Comparison of ENCODE assay signal across 16 cellular contexts in genomic region chr16:825298-826061, GRCh38. TPM values are rescaled to one million over a fixed set of nuclear protein-coding genes. Genes with fewer than 3 reads are reported as not detected.
DNase-seq lines count a peak whose midpoint lies in the region; ATAC-seq, FAIRE-seq and TF ChIP-seq lines count a peak whose summit lies in the region.
"Had no signal": no experiment of that assay in that cellular context is flagged by ENCODE, and none has a peak within 500 bp of the region (broad histone marks: within the 10 kb centered on the region; RNA-seq: fewer than 3 reads in every experiment).

No MANE protein-coding gene starts in this region.

- H3K36me3 Mint-ChIP-seq in astrocyte (ENCODE audit: low read depth, unreplicated experiment), result peaks cover 3% of the 10 kb centered on the region
- no peaks in the 10 kb centered on the region for H3K36me3 Mint-ChIP-seq in neural progenitor cell

- H3K4me3 Mint-ChIP-seq in astrocyte (ENCODE audit: unreplicated experiment), result no peak overlapping the region
- no peak overlapping the region for H3K4me3 Mint-ChIP-seq in neural progenitor cell
- H3K4me3 Mint-ChIP-seq: activated T-cell treated with anti-CD3 and anti-CD28 coated beads, Interleukin-2, amount 50 U/mL, for 4 hours; GM23338 had no signal

- H3K27ac Mint-ChIP-seq in astrocyte (ENCODE audit: unreplicated experiment) (no peak overlapping the region), neural progenitor cell (no peak overlapping the region)
- H3K27ac Mint-ChIP-seq: GM23338 had no signal

- no peak overlapping the region for H3K4me3 ChIP-seq in HepG2 (replicated peaks in 1 of 3; ENCODE audit: insufficient read depth in 1 of 3, low read depth in 2 of 3, low read length in 3 of 3)
- H3K4me3 ChIP-seq in right lobe of liver, result no peak overlapping the region
- H3K4me3 ChIP-seq in astrocyte (ENCODE audit: insufficient read depth, low read depth, low read length), result no peak overlapping the region
- no peak overlapping the region for H3K4me3 ChIP-seq in left lung
- no peak overlapping the region for H3K4me3 ChIP-seq in neural progenitor cell
- H3K4me3 ChIP-seq: cardiac muscle cell, GM23338 had no signal

- CTCF ChIA-PET in HepG2 (lab: Yijun Ruan, JAX; ENCODE audit: low intra/inter-chr PET ratio, low total read pairs), result no interaction called here

- intact Hi-C loops in HepG2 (cut with micrococcal nuclease; ENCODE audit: unreplicated experiment), result no loop called here
- intact Hi-C loops in right lobe of liver (cut with DNase I), result loop anchor here in 1 of 2 donors (10.0 kb wide), 1 partner anchor 209 kb away; no protein-coding TSS in a partner anchor
- intact Hi-C loops in left lung (cut with DNase I), result no loop called here

- no peak for TF ChIP-seq RAD21 in HepG2 (CRISPR knock-in tag; IDR thresholded peaks at IDR 0.05)

- H3K36me3 ChIP-seq in HepG2 (replicated peaks in 1 of 2; ENCODE audit: control insufficient read depth in 1 of 2, insufficient read depth in 2 of 2, low read length in 2 of 2) (no peaks in the 10 kb centered on the region), right lobe of liver (no peaks in the 10 kb centered on the region), astrocyte (ENCODE audit: insufficient read depth, low read length) (no peaks in the 10 kb centered on the region), left lung (no peaks in the 10 kb centered on the region), neural progenitor cell (no peaks in the 10 kb centered on the region)
- H3K36me3 ChIP-seq: cardiac muscle cell had no signal

- H2AFZ ChIP-seq in HepG2 (ENCODE audit: low read length) (no peak overlapping the region), astrocyte (ENCODE audit: low read depth, low read length) (peak overlapping the region; percentile 34), neural progenitor cell (replicated peaks) (no peak overlapping the region)
- H2AFZ ChIP-seq: GM23338 had no signal

- H3K27me3 Mint-ChIP-seq in astrocyte (ENCODE audit: low read depth, unreplicated experiment) (peaks cover 36% of the 10 kb centered on the region), neural progenitor cell (ENCODE audit: insufficient read depth, low read depth) (peaks cover 3% of the 10 kb centered on the region)

- H4K20me1 ChIP-seq in HepG2 (ENCODE audit: insufficient read depth, low read length) (no peaks in the 10 kb centered on the region), astrocyte (ENCODE audit: insufficient read depth, low read length) (no peaks in the 10 kb centered on the region), neural progenitor cell (ENCODE audit: low read depth) (no peaks in the 10 kb centered on the region)

- no TSS peak for BruUV-seq in HepG2 (replicated peaks; lab: Mats Ljungman, UMichigan)

- ATAC-seq in HepG2 (no peak), right lobe of liver (no peak), left lung (peak; percentile 31), GM18517 (IDR thresholded peaks at IDR 0.05; ENCODE audit: unreplicated experiment) (no peak), GM21619 (IDR thresholded peaks at IDR 0.05; ENCODE audit: unreplicated experiment) (no peak)
- ATAC-seq: activated T-cell treated with anti-CD3 and anti-CD28 coated beads, Interleukin-2, amount 50 U/mL, for 4 hours; esophagus mucosa; GM23338; Panc1 had no signal

- H3K4me2 ChIP-seq in HepG2 (ENCODE audit: low read depth, low read length), result no peak overlapping the region
- H3K4me2 ChIP-seq in astrocyte (ENCODE audit: low read length), result peak overlapping the region; percentile 19
- H3K4me2 ChIP-seq in neural progenitor cell, result no peak overlapping the region
- H3K4me2 ChIP-seq: GM23338 had no signal

- H3F3A ChIP-seq in neural progenitor cell (ENCODE audit: low read depth), result peaks cover 7% of the 10 kb centered on the region

- TF ChIP-seq EP300 in HepG2 (IDR thresholded peaks at IDR 0.05; ENCODE audit: low read depth in 2 of 2, low read length in 2 of 2) (no peak), HepG2 (CRISPR knock-in tag; IDR thresholded peaks at IDR 0.05; ENCODE audit: borderline replicate concordance) (no peak)

- TF ChIP-seq CTCF in HepG2 (CRISPR knock-in tag; IDR thresholded peaks at IDR 0.05), result no peak
- no peak for TF ChIP-seq CTCF in right lobe of liver (IDR thresholded peaks at IDR 0.05)
- no peak for TF ChIP-seq CTCF in astrocyte (IDR thresholded peaks at IDR 0.05; ENCODE audit: insufficient read depth, low read depth, low read length)
- no peak for TF ChIP-seq CTCF in left lung (IDR thresholded peaks at IDR 0.05)
- no peak for TF ChIP-seq CTCF in GM10266 (IDR thresholded peaks at IDR 0.05; ENCODE audit: control insufficient read depth, insufficient read depth, low read depth, missing control alignments)
- no peak for TF ChIP-seq CTCF in neural progenitor cell (IDR thresholded peaks at IDR 0.05)

- TF ChIP-seq POLR2A in HepG2 (IDR thresholded peaks at IDR 0.05; ENCODE audit: insufficient read depth in 1 of 2, low read depth in 2 of 2, low read length in 2 of 2) (no peak), right lobe of liver (IDR thresholded peaks at IDR 0.05) (no peak)

- H3K4me1 ChIP-seq in HepG2 (ENCODE audit: insufficient read depth, low read length) (no peaks in the 10 kb centered on the region), right lobe of liver (no peaks in the 10 kb centered on the region), astrocyte (ENCODE audit: insufficient read depth, low read length) (no peaks in the 10 kb centered on the region), left lung (no peaks in the 10 kb centered on the region), neural progenitor cell (peaks cover under 1% of the 10 kb centered on the region)

- WGBS in HepG2 (ENCODE audit: low lambda C conversion rate), result 21% methylated on average over 20 of the region's 40 CpGs
- WGBS in right lobe of liver (ENCODE audit: insufficient coverage, low coverage, low lambda C conversion rate, missing lambda C conversion rate), result 55% methylated on average over 29 of the region's 40 CpGs

- in situ Hi-C loops in HepG2 (cut with HindIII; ENCODE audit: extremely low pct_ligation_motif_present, low pct_unique_long_range_greater_than_20kb), result no loop called here

- FAIRE-seq in HepG2 (lab: Jason Lieb, UNC) (no peak), astrocyte (lab: Jason Lieb, UNC) (no peak)

- POLR2A ChIA-PET in HepG2 (lab: Yijun Ruan, JAX), result no interaction called here

- H3K9ac ChIP-seq in HepG2 (ENCODE audit: insufficient read depth, low read depth, low read length), result no peak overlapping the region
- no peak overlapping the region for H3K9ac ChIP-seq in astrocyte (ENCODE audit: low read length)
- H3K9ac ChIP-seq in neural progenitor cell, result no peak overlapping the region

- H3K4me1 Mint-ChIP-seq in astrocyte (ENCODE audit: low read depth, unreplicated experiment), result no peaks in the 10 kb centered on the region
- peaks cover 18% of the 10 kb centered on the region for H3K4me1 Mint-ChIP-seq in neural progenitor cell
- H3K4me1 Mint-ChIP-seq: GM23338 had no signal

- H3K27me3 ChIP-seq in HepG2 (ENCODE audit: control insufficient read depth in 1 of 2, insufficient read depth in 2 of 2, low read length in 2 of 2) (peaks cover 23 to 83% of the 10 kb centered on the region in 2 experiments), right lobe of liver (no peaks in the 10 kb centered on the region), astrocyte (ENCODE audit: insufficient read depth, low read length) (peaks cover 19% of the 10 kb centered on the region), left lung (peaks cover 0 to 48% of the 10 kb centered on the region in 2 donors), neural progenitor cell (peaks cover 4% of the 10 kb centered on the region)
- H3K27me3 ChIP-seq: cardiac muscle cell had no signal

- no peaks in the 10 kb centered on the region for H3K9me3 Mint-ChIP-seq in astrocyte (ENCODE audit: unreplicated experiment)
- peaks cover 10% of the 10 kb centered on the region for H3K9me3 Mint-ChIP-seq in neural progenitor cell
- H3K9me3 Mint-ChIP-seq: activated T-cell treated with anti-CD3 and anti-CD28 coated beads, Interleukin-2, amount 50 U/mL, for 4 hours; GM23338 had no signal

- H3K27ac ChIP-seq in HepG2 (ENCODE audit: extremely low read length, insufficient read depth, low read length) (no peak overlapping the region), right lobe of liver (no peak overlapping the region), astrocyte (ENCODE audit: low read depth, low read length) (no peak overlapping the region), left lung (no peak overlapping the region), neural progenitor cell (no peak overlapping the region)
- H3K27ac ChIP-seq: C4-2B, cardiac muscle cell had no signal

- no peaks in the 10 kb centered on the region for H3K79me2 ChIP-seq in HepG2 (ENCODE audit: insufficient read depth, low read length)
- no peaks in the 10 kb centered on the region for H3K79me2 ChIP-seq in astrocyte (ENCODE audit: insufficient read depth, low read length)
- H3K79me2 ChIP-seq in neural progenitor cell (ENCODE audit: low read depth), result no peaks in the 10 kb centered on the region

- DNase-seq in HepG2 (ENCODE audit: low spot score), result no peak
- DNase-seq in right lobe of liver, result no peak
- no peak for DNase-seq in astrocyte (ENCODE audit: low read depth)
- no peak for DNase-seq in left lung
- DNase-seq in GM10266 (ENCODE audit: extremely low spot score), result no peak
- no peak for DNase-seq in neural progenitor cell (ENCODE audit: low spot score)
- DNase-seq: activated T-cell treated with anti-CD3 and anti-CD28 coated beads, Interleukin-2, amount 50 U/mL, for 4 hours; NCI-H1930; occipital lobe had no signal

- H3K9me3 ChIP-seq in HepG2 (ENCODE audit: low read length) (no peaks in the 10 kb centered on the region), right lobe of liver (no peaks in the 10 kb centered on the region), astrocyte (ENCODE audit: insufficient read depth, low read depth, low read length) (no peaks in the 10 kb centered on the region), left lung (no peaks in the 10 kb centered on the region), neural progenitor cell (ENCODE audit: low read depth) (no peaks in the 10 kb centered on the region)

RNA-seq across cellular contexts. Expression of gene GNG13, which starts 24.9 kb away (rescaled TPM):
- total RNA-seq in HepG2 (2016; rRNA removed; fragmentation: Illumina TruSeq; extraction: Trizol) (not detected in 2 replicates), right lobe of liver (not detected), astrocyte (not detected in 2 replicates), left lung (not detected), neural progenitor cell (ENCODE audit: low replicate concordance) (not detected in 2 replicates)
- not detected in 2 replicates for total RNA-seq in HepG2 (2016; cell fraction: cytosol; rRNA removed; fragmentation: Illumina TruSeq; extraction: Trizol; ENCODE audit: low read depth)
- total RNA-seq in HepG2 (2016; cell fraction: insoluble cytoplasmic fraction; rRNA removed; fragmentation: Illumina TruSeq; extraction: Trizol), result not detected in 2 replicates
- total RNA-seq in HepG2 (2016; cell fraction: membrane; rRNA removed; fragmentation: Illumina TruSeq; extraction: Trizol), result not detected in 2 replicates
- not detected in 2 replicates for total RNA-seq in HepG2 (2016; cell fraction: nucleus; rRNA removed; fragmentation: Illumina TruSeq; extraction: Trizol)
- not detected in 2 replicates for polyA plus RNA-seq in HepG2 (2011; rRNA removed)
- polyA plus RNA-seq in HepG2 (2011; cell fraction: cytosol; rRNA removed), result not detected in 2 replicates
- polyA plus RNA-seq in HepG2 (2011; cell fraction: nucleus; rRNA removed), result not detected in 2 replicates
- polyA plus RNA-seq in HepG2 (2012), result not detected in 2 replicates
- polyA plus RNA-seq in HepG2 (2016; cell fraction: cytosol; fragmentation: Illumina TruSeq; extraction: Trizol; ENCODE audit: low read depth), result not detected in 2 replicates
- polyA plus RNA-seq in HepG2 (2016; cell fraction: insoluble cytoplasmic fraction; fragmentation: Illumina TruSeq; extraction: Trizol; ENCODE audit: low read depth), result not detected in 2 replicates
- polyA plus RNA-seq in HepG2 (2016; cell fraction: membrane; fragmentation: Illumina TruSeq; extraction: Trizol; ENCODE audit: low read depth), result not detected in 2 replicates
- not detected in 2 replicates for polyA plus RNA-seq in HepG2 (2016; cell fraction: nucleus; fragmentation: Illumina TruSeq; extraction: Trizol; ENCODE audit: insufficient read depth, low read depth)
- not detected in 2 replicates for polyA minus RNA-seq in HepG2 (2011; rRNA and poly(A)+ RNA removed; ENCODE audit: low replicate concordance)
- polyA minus RNA-seq in HepG2 (2011; cell fraction: cytosol; rRNA and poly(A)+ RNA removed), result not detected in 2 replicates
- polyA minus RNA-seq in HepG2 (2011; cell fraction: nucleus; rRNA and poly(A)+ RNA removed), result not detected in 2 replicates
- total RNA-seq: activated T-cell treated with anti-CD3 and anti-CD28 coated beads, Interleukin-2, amount 50 U/mL, for 4 hours; cardiac muscle cell; esophagus mucosa; GM23338; occipital lobe had no signal

RNA-seq across cellular contexts. Expression of gene CHTF18, which starts 37.1 kb away (rescaled TPM):
- total RNA-seq in HepG2 (2016; rRNA removed; fragmentation: Illumina TruSeq; extraction: Trizol) (8.8 and 22.9 TPM in 2 replicates), right lobe of liver (1 to 10 TPM; 2.9 to 7.8 (median 4.6) TPM), astrocyte (9.8 and 14.8 TPM in 2 replicates), left lung (10 to 100 TPM; 18.8 to 35.5 TPM), neural progenitor cell (ENCODE audit: low replicate concordance) (35.6 and 124 TPM in 2 replicates)
- 14.2 and 15.9 TPM in 2 replicates for total RNA-seq in HepG2 (2016; cell fraction: cytosol; rRNA removed; fragmentation: Illumina TruSeq; extraction: Trizol; ENCODE audit: low read depth)
- total RNA-seq in HepG2 (2016; cell fraction: insoluble cytoplasmic fraction; rRNA removed; fragmentation: Illumina TruSeq; extraction: Trizol), result 7.3 and 24.5 TPM in 2 replicates
- 5.5 and 6.8 TPM in 2 replicates for total RNA-seq in HepG2 (2016; cell fraction: membrane; rRNA removed; fragmentation: Illumina TruSeq; extraction: Trizol)
- 26.2 and 31.2 TPM in 2 replicates for total RNA-seq in HepG2 (2016; cell fraction: nucleus; rRNA removed; fragmentation: Illumina TruSeq; extraction: Trizol)
- polyA plus RNA-seq in HepG2 (2011; rRNA removed), result 7.3 and 8.6 TPM in 2 replicates
- polyA plus RNA-seq in HepG2 (2011; cell fraction: cytosol; rRNA removed), result 2.5 and 6.5 TPM in 2 replicates
- 145 and 298 TPM in 2 replicates for polyA plus RNA-seq in HepG2 (2011; cell fraction: nucleus; rRNA removed)
- polyA plus RNA-seq in HepG2 (2012), result 6.6 and 11.8 TPM in 2 replicates
- 2.3 and 2.5 TPM in 2 replicates for polyA plus RNA-seq in HepG2 (2016; cell fraction: cytosol; fragmentation: Illumina TruSeq; extraction: Trizol; ENCODE audit: low read depth)
- 6.8 and 7.7 TPM in 2 replicates for polyA plus RNA-seq in HepG2 (2016; cell fraction: insoluble cytoplasmic fraction; fragmentation: Illumina TruSeq; extraction: Trizol; ENCODE audit: low read depth)
- 3.5 and 4.5 TPM in 2 replicates for polyA plus RNA-seq in HepG2 (2016; cell fraction: membrane; fragmentation: Illumina TruSeq; extraction: Trizol; ENCODE audit: low read depth)
- 103 and 115 TPM in 2 replicates for polyA plus RNA-seq in HepG2 (2016; cell fraction: nucleus; fragmentation: Illumina TruSeq; extraction: Trizol; ENCODE audit: insufficient read depth, low read depth)
- polyA minus RNA-seq in HepG2 (2011; rRNA and poly(A)+ RNA removed; ENCODE audit: low replicate concordance), result 8.2 and 13.0 TPM in 2 replicates
- polyA minus RNA-seq in HepG2 (2011; cell fraction: cytosol; rRNA and poly(A)+ RNA removed), result 2.4 and 3.9 TPM in 2 replicates
- polyA minus RNA-seq in HepG2 (2011; cell fraction: nucleus; rRNA and poly(A)+ RNA removed), result 7.5 and 12.4 TPM in 2 replicates

RNA-seq across cellular contexts. Expression of gene RPUSD1, which starts 37.3 kb away (rescaled TPM):
- total RNA-seq in HepG2 (2016; rRNA removed; fragmentation: Illumina TruSeq; extraction: Trizol), result 22.4 and 26.2 TPM in 2 replicates
- total RNA-seq in HepG2 (2016; cell fraction: cytosol; rRNA removed; fragmentation: Illumina TruSeq; extraction: Trizol; ENCODE audit: low read depth), result 18.7 and 21.8 TPM in 2 replicates
- 20.2 and 24.6 TPM in 2 replicates for total RNA-seq in HepG2 (2016; cell fraction: insoluble cytoplasmic fraction; rRNA removed; fragmentation: Illumina TruSeq; extraction: Trizol)
- total RNA-seq in HepG2 (2016; cell fraction: membrane; rRNA removed; fragmentation: Illumina TruSeq; extraction: Trizol), result 34.6 and 36.7 TPM in 2 replicates
- total RNA-seq in HepG2 (2016; cell fraction: nucleus; rRNA removed; fragmentation: Illumina TruSeq; extraction: Trizol), result 13.4 and 16.9 TPM in 2 replicates
- polyA plus RNA-seq in HepG2 (2011; rRNA removed), result 13.1 and 15.9 TPM in 2 replicates
- polyA plus RNA-seq in HepG2 (2011; cell fraction: cytosol; rRNA removed), result 11.8 and 20.0 TPM in 2 replicates
- polyA plus RNA-seq in HepG2 (2011; cell fraction: nucleus; rRNA removed), result 47.0 and 47.2 TPM in 2 replicates
- 6.9 and 11.4 TPM in 2 replicates for polyA plus RNA-seq in HepG2 (2012)
- 23.0 and 24.2 TPM in 2 replicates for polyA plus RNA-seq in HepG2 (2016; cell fraction: cytosol; fragmentation: Illumina TruSeq; extraction: Trizol; ENCODE audit: low read depth)
- polyA plus RNA-seq in HepG2 (2016; cell fraction: insoluble cytoplasmic fraction; fragmentation: Illumina TruSeq; extraction: Trizol; ENCODE audit: low read depth), result 22.5 and 24.4 TPM in 2 replicates
- 32.9 and 33.9 TPM in 2 replicates for polyA plus RNA-seq in HepG2 (2016; cell fraction: membrane; fragmentation: Illumina TruSeq; extraction: Trizol; ENCODE audit: low read depth)
- 29.7 and 35.5 TPM in 2 replicates for polyA plus RNA-seq in HepG2 (2016; cell fraction: nucleus; fragmentation: Illumina TruSeq; extraction: Trizol; ENCODE audit: insufficient read depth, low read depth)
- 20.0 and 21.5 TPM in 2 replicates for polyA minus RNA-seq in HepG2 (2011; rRNA and poly(A)+ RNA removed; ENCODE audit: low replicate concordance)
- 9.3 and 9.6 TPM in 2 replicates for polyA minus RNA-seq in HepG2 (2011; cell fraction: cytosol; rRNA and poly(A)+ RNA removed)
- polyA minus RNA-seq in HepG2 (2011; cell fraction: nucleus; rRNA and poly(A)+ RNA removed), result 8.9 and 13.2 TPM in 2 replicates
- 10 to 100 TPM in 2 of 6 experiments, 1 to 10 TPM in 4; 5.1 to 16.2 (median 6.6) TPM for total RNA-seq in right lobe of liver
- total RNA-seq in astrocyte, result 27.5 and 28.8 TPM in 2 replicates
- 10 to 100 TPM; 12.6 to 21.0 TPM for total RNA-seq in left lung
- 5.6 and 22.7 TPM in 2 replicates for total RNA-seq in neural progenitor cell (ENCODE audit: low replicate concordance)
